ENCODE assay signal across 30 cellular contexts in the genomic region with DNA sequence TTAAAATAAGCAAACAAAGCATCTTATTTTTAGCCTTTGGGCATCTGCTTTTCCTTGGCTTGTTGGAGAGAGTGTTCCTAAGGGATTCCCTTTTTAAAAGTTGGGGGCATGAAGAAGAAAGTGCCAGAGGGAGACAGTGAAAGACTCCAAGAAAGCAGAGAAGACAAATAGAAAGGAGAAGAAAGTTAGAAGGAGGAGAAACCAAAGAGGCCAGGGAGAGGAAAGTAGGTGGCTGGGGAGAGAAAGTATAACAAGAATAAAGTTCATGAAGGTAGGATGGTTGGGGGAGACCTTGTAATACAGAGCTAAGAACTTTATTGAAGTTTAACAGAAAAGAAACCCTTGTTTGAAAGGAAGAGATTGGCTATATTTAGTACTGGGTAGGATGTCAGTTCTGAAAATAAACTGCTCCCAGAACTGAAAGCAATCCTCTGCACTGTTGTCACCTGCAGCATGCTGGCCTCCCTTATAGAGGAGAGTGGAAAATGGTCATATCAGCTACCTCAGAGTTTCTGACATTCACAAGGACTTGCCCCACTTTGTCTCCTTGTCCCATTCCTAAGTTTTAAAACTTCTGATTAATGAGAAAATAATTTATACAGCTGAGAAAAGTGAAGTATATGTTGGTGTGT.
"Had no signal": no experiment of that assay in that cellular context is flagged by ENCODE, and none has a peak within 500 bp of the region (broad histone marks: within the 10 kb centered on the region; RNA-seq: fewer than 3 reads in every experiment).

No MANE protein-coding gene starts in this region.

- ATAC-seq: activated CD8-positive, alpha-beta memory T cell treated with anti-CD3 and anti-CD28 coated beads, Interleukin-2, amount 10 ng/mL, durations not matched to agents 7 days and 5 days; PC-3 had no signal

- H3K9me3 Mint-ChIP-seq: activated naive CD8-positive, alpha-beta T cell treated with anti-CD3 and anti-CD28 coated beads for 36 hours had no signal

- H3K36me3 ChIP-seq: brain microvascular endothelial cell, Peyer's patch had no signal

- H3K9me3 ChIP-seq: Peyer's patch had no signal

- H3K27me3 Mint-ChIP-seq: activated B cell treated with CpG ODN at 0.5 μM for 24 hours; activated CD4-positive, alpha-beta memory T cell treated with anti-CD3 and anti-CD28 coated beads for 36 hours; activated CD8-positive, alpha-beta memory T cell treated with anti-CD3 and anti-CD28 coated beads, Interleukin-2, amount 10 ng/mL, durations not matched to agents 7 days and 5 days; activated naive CD8-positive, alpha-beta T cell treated with anti-CD3 and anti-CD28 coated beads for 36 hours had no signal

- H3K4me1 ChIP-seq: Peyer's patch had no signal

- H3K4me3 Mint-ChIP-seq: activated B cell treated with CpG ODN at 0.5 μM for 24 hours; activated CD4-positive, alpha-beta memory T cell treated with anti-CD3 and anti-CD28 coated beads for 36 hours; activated CD8-positive, alpha-beta memory T cell treated with anti-CD3 and anti-CD28 coated beads, Interleukin-2, amount 10 ng/mL, durations not matched to agents 7 days and 5 days; activated naive CD8-positive, alpha-beta T cell treated with anti-CD3 and anti-CD28 coated beads for 36 hours had no signal

- DNase-seq: activated B cell treated with CpG ODN at 0.5 μM for 24 hours; activated CD4-positive, alpha-beta memory T cell treated with anti-CD3 and anti-CD28 coated beads for 36 hours; activated CD4-positive, alpha-beta T cell treated with anti-CD3 and anti-CD28 coated beads for 4 hours; activated CD4-positive, alpha-beta T cell treated with anti-CD3 and anti-CD28 coated beads, Interleukin-2, amount 50 U/mL, for 1 hour; activated CD4-positive, CD25-positive, alpha-beta regulatory T cell treated with anti-CD3 and anti-CD28 coated beads, Interleukin-2, amount 50 U/mL, for 72 hours; activated CD8-positive, alpha-beta memory T cell treated with anti-CD3 and anti-CD28 coated beads for 24 hours; activated CD8-positive, alpha-beta memory T cell treated with anti-CD3 and anti-CD28 coated beads, Interleukin-2, amount 10 ng/mL, durations not matched to agents 7 days and 5 days; activated CD8-positive, alpha-beta memory T cell treated with anti-CD3 and anti-CD28 coated beads, Interleukin-2, amount 50 U/mL, for 48 hours; activated effector memory CD4-positive, alpha-beta T cell treated with Interleukin-2 at 50 U/mL for 16 hours; activated naive CD4-positive, alpha-beta T cell treated with anti-CD3 and anti-CD28 coated beads, Interleukin-2, amount 50 U/mL, for 16 hours; activated naive CD8-positive, alpha-beta T cell treated with anti-CD3 and anti-CD28 coated beads for 36 hours; activated T-cell treated with anti-CD3 and anti-CD28 coated beads, Interleukin-2, amount 50 U/mL, for 48 hours; amniotic stem cell; aorta; brain microvascular endothelial cell; NCI-H1105; NCI-H1417 treated with DMSO at 0.1 percent for 48 hours; NCI-H187 treated with DMSO at 0.1 percent for 48 hours; NCI-H2081 treated with DMSO at 0.1 percent for 48 hours; NCI-H226; NCI-H524 treated with DMSO at 0.1 percent for 48 hours; NK-92 treated with Interleukin-12 subunit alpha and Interleukin-12 subunit beta, amount 100 ng/mL, for 24 hours; PC-3; Peyer's patch; RPMI8226; SW 1271; T-helper 1 cell; T-helper 2 cell; T-helper 9 cell had no signal

- H3K4me1 Mint-ChIP-seq: activated B cell treated with CpG ODN at 0.5 μM for 24 hours; activated CD8-positive, alpha-beta memory T cell treated with anti-CD3 and anti-CD28 coated beads, Interleukin-2, amount 10 ng/mL, durations not matched to agents 7 days and 5 days had no signal

- H3K36me3 Mint-ChIP-seq: activated CD4-positive, alpha-beta memory T cell treated with anti-CD3 and anti-CD28 coated beads for 36 hours; activated naive CD8-positive, alpha-beta T cell treated with anti-CD3 and anti-CD28 coated beads for 36 hours had no signal

- H3K4me3 ChIP-seq: Peyer's patch had no signal

- H3K27me3 ChIP-seq: brain microvascular endothelial cell, Peyer's patch had no signal

- H3K27ac ChIP-seq: brain microvascular endothelial cell, Peyer's patch, VCaP had no signal

- H3K27ac Mint-ChIP-seq: activated B cell treated with CpG ODN at 0.5 μM for 24 hours; activated CD4-positive, alpha-beta memory T cell treated with anti-CD3 and anti-CD28 coated beads for 36 hours; activated CD8-positive, alpha-beta memory T cell treated with anti-CD3 and anti-CD28 coated beads, Interleukin-2, amount 10 ng/mL, durations not matched to agents 7 days and 5 days; activated naive CD8-positive, alpha-beta T cell treated with anti-CD3 and anti-CD28 coated beads for 36 hours had no signal
